Comparison of ENCODE assay signal across 8 cellular contexts in the genomic region with DNA sequence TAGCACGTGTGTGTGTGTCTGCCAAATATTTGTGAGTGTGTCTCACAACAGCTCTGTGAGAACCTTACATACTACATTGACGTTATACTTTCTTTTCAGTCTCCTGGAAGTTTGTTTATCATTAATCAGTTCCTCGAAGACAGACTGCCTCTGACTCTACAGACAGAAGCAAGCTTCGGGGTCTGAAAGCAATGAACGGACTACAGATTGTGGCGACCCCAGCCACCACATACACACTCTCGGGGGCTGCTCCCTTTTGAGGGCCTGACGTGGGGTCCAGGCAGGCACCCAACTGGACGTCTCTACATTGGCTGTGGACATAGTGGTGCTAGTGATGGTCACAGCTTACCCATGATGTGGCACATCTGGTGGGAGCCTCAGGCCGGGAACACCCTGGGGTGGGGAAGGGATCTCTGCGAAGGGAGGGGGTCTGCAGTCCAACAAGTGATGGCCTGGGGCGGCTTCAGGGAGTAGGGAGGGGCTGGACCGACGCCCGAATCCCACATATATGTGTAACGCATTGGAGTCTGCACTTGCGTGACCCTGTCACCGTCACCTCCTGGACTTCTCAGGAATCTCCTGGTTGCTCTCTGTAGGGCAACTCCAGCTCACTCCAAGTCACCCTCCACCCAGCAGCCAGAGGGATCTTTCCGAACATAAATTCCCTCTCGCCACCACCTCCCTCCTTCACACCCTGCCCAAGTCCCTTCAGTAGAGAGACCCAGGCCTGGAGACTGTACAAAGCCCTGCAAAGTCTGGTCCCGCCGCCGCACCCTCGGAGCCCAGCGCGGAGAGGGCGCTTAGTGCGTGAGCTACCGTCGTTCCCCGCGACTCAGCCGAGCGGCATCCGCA. TPM values are rescaled to one million over a fixed set of nuclear protein-coding genes. Genes with fewer than 3 reads are reported as not detected.
DNase-seq lines count a peak whose midpoint lies in the region; ATAC-seq and TF ChIP-seq lines count a peak whose summit lies in the region.

No MANE protein-coding gene starts in this region.

- H3K9ac ChIP-seq in PC-3 (ENCODE audit: low read length) = peak overlapping the region; percentile 41

- POLR2A ChIA-PET in PC-3 (lab: Charles Lee; ENCODE audit: unreplicated experiment) = interaction anchor here (0.6 kb wide), 1 partner anchor 11 kb away, joined by 3 read pairs; no protein-coding TSS in a partner anchor

- peak overlapping the region; percentile 65 for H3K4me3 ChIP-seq in PC-3 (ENCODE audit: low read length)
- peak overlapping the region; percentile 58 for H3K4me3 ChIP-seq in epithelial cell of esophagus (ENCODE audit: low read length)

- H3K9me3 Mint-ChIP-seq in natural killer cell treated with Interleukin-12 subunit alpha and Interleukin-12 subunit beta and Interleukin-15 and Interleukin-18, amount 100 ng/mL, for 72 hours = peaks cover 2% of the 10 kb centered on the region

- no peaks in the 10 kb centered on the region for H3K9me3 ChIP-seq in PC-3 (ENCODE audit: low read length)

- peaks cover 52% of the 10 kb centered on the region in 2 donors for H3K27me3 Mint-ChIP-seq in natural killer cell treated with Interleukin-12 subunit alpha and Interleukin-12 subunit beta and Interleukin-15 and Interleukin-18, amount 100 ng/mL, for 72 hours

- H3K36me3 Mint-ChIP-seq in natural killer cell treated with Interleukin-12 subunit alpha and Interleukin-12 subunit beta and Interleukin-15 and Interleukin-18, amount 100 ng/mL, for 72 hours = peaks cover 17% of the 10 kb centered on the region

- H3K4me1 ChIP-seq in PC-3 (ENCODE audit: insufficient read depth, low read length) = peaks cover 8% of the 10 kb centered on the region

- no peaks in the 10 kb centered on the region for H3F3A ChIP-seq in PC-3 (ENCODE audit: low read length, unreplicated experiment)

- no TSS peak for BruUV-seq in PC-3 (replicated peaks; lab: Mats Ljungman, UMichigan)

- intact Hi-C loops in PC-3 (cut with micrococcal nuclease) = no loop called here

- DNase-seq in AG20443 (ENCODE audit: low spot score) (peak; percentile 17), PC-3 (no peak), epithelial cell of esophagus (ENCODE audit: low read depth) (no peak), GM13977 (ENCODE audit: low spot score) (no peak), H4 (ENCODE audit: low spot score) (no peak)
- DNase-seq in natural killer cell treated with Interleukin-12 subunit alpha and Interleukin-12 subunit beta and Interleukin-15 and Interleukin-18, amount 100 ng/mL, for 72 hours (ENCODE audit: low spot score) = no peak

- H3K4me1 Mint-ChIP-seq in natural killer cell treated with Interleukin-12 subunit alpha and Interleukin-12 subunit beta and Interleukin-15 and Interleukin-18, amount 100 ng/mL, for 72 hours (ENCODE audit: low read depth in 2 of 2) = peaks cover 4 to 5% of the 10 kb centered on the region in 2 donors

- peak overlapping the region; percentile 82 for H2AFZ ChIP-seq in PC-3 (ENCODE audit: low read length)

- H3K27ac Mint-ChIP-seq in natural killer cell treated with Interleukin-12 subunit alpha and Interleukin-12 subunit beta and Interleukin-15 and Interleukin-18, amount 100 ng/mL, for 72 hours = no peak overlapping the region

- CTCF ChIA-PET in PC-3 (lab: Charles Lee) = interaction anchor here (0.6 to 0.8 kb wide), 4 partner anchors 35 to 534 kb away, joined by 3 read pairs; no protein-coding TSS in a partner anchor

- peak overlapping the region; percentile 58 for H3K4me3 Mint-ChIP-seq in natural killer cell treated with Interleukin-12 subunit alpha and Interleukin-12 subunit beta and Interleukin-15 and Interleukin-18, amount 100 ng/mL, for 72 hours

- no peaks in the 10 kb centered on the region for H4K20me1 ChIP-seq in PC-3 (ENCODE audit: low read length)

- peak overlapping the region; percentile 84 for H3K4me2 ChIP-seq in PC-3 (ENCODE audit: low read length)

- no peak for ATAC-seq in PC-3
- no peak for ATAC-seq in natural killer cell treated with Interleukin-12 subunit alpha and Interleukin-12 subunit beta and Interleukin-15 and Interleukin-18, amount 100 ng/mL, for 72 hours
- no peak for ATAC-seq in GM18505 (IDR thresholded peaks at IDR 0.05; ENCODE audit: unreplicated experiment)
- ATAC-seq in GM21737 (IDR thresholded peaks at IDR 0.05; ENCODE audit: unreplicated experiment) = no peak

- H3K9me2 ChIP-seq in PC-3 (replicated peaks; ENCODE audit: low read length) = no peaks in the 10 kb centered on the region

- H3K27ac ChIP-seq in PC-3 (ENCODE audit: low read length) = no peak overlapping the region

- TF ChIP-seq POLR2A in GM18505 (IDR thresholded peaks at IDR 0.05; ENCODE audit: borderline replicate concordance, extremely low read depth, insufficient read depth, insufficient read length) = no peak

- no peaks in the 10 kb centered on the region for H3K79me2 ChIP-seq in PC-3 (ENCODE audit: low read length)

- H3K27me3 ChIP-seq in PC-3 (ENCODE audit: low read length) = peaks cover 5% of the 10 kb centered on the region; the same call in 1 of the 2 replicates

- H3K36me3 ChIP-seq in PC-3 (ENCODE audit: low read depth, low read length) = no peaks in the 10 kb centered on the region

- TF ChIP-seq CTCF in PC-3 (conservative IDR thresholded peaks at IDR 0.05; ENCODE audit: low read depth, low read length) (no peak), epithelial cell of esophagus (IDR thresholded peaks at IDR 0.05; ENCODE audit: insufficient read depth, low read depth, low read length, missing control alignments) (no peak), GM13977 (IDR thresholded peaks at IDR 0.05; ENCODE audit: extremely low read depth, insufficient read depth, missing control alignments) (no peak)

- in situ Hi-C loops in GM13977 (cut with MboI; ENCODE audit: low pct_unique_long_range_greater_than_20kb, low sequenced_read_pairs, unreplicated experiment) = no loop called here

RNA-seq across cellular contexts. Expression of gene TRIM29, which starts 30.4 kb away (rescaled TPM):
- total RNA-seq in PC-3 (2014; rRNA removed) = 31.8 and 38.5 TPM in 2 replicates
- total RNA-seq in natural killer cell treated with Interleukin-12 subunit alpha and Interleukin-12 subunit beta and Interleukin-15 and Interleukin-18, amount 100 ng/mL, for 72 hours = not detected
- total RNA-seq in H4 (2014; rRNA removed; shearing (Covaris generic)) = 1.4 and 2.8 TPM in 2 replicates

RNA-seq across cellular contexts. Expression of gene OAF, which starts 42.5 kb away (rescaled TPM):
- total RNA-seq in PC-3 (2014; rRNA removed) = 97.1 and 126 TPM in 2 replicates
- 1 to 10 TPM; 1.1 to 1.9 TPM for total RNA-seq in natural killer cell treated with Interleukin-12 subunit alpha and Interleukin-12 subunit beta and Interleukin-15 and Interleukin-18, amount 100 ng/mL, for 72 hours
- total RNA-seq in H4 (2014; rRNA removed; shearing (Covaris generic)) = 33.5 and 44.5 TPM in 2 replicates

Comparison
In these comparisons a context has a peak if more than half of its experiments do, and no peak if none do; other contexts are left out.
1. RNA of gene OAF, which starts 42.5 kb away (total RNA-seq): 97.1 to 126 TPM in PC-3 and 33.5 to 44.5 TPM in H4; 1.1 to 1.9 TPM in natural killer cell treated with Interleukin-12 subunit alpha and Interleukin-12 subunit beta and Interleukin-15 and Interleukin-18, amount 100 ng/mL, for 72 hours; every median in the first group is over 10 times any median in the second.